Comparison of ENCODE assay signal across 19 cellular contexts in the genomic region with DNA sequence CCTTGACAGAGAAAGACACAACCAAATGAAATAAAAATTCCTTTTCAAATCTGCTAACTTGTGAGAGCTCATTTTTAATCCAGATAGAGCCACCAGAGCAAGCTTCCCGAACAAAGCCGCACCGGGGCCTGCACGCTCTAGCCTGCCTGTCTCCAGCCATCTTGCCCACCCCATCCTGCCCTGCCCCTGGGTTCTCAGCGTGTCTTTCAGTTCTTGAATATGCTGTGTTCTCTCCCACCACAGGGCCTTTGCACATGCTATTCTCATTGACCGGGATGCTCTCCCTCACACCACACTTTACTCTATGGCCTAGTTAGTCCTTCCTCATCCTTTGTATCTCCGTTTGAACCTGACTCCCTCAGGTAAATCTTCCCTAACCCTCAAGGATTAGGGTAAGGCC. TPM values are rescaled to one million over a fixed set of nuclear protein-coding genes. Genes with fewer than 3 reads are reported as not detected.
DNase-seq lines count a peak whose midpoint lies in the region; ATAC-seq, FAIRE-seq and TF ChIP-seq lines count a peak whose summit lies in the region.
"Had no signal": no experiment of that assay in that cellular context is flagged by ENCODE, and none has a peak within 500 bp of the region (broad histone marks: within the 10 kb centered on the region; RNA-seq: fewer than 3 reads in every experiment).

No MANE protein-coding gene starts in this region.

- H2AFZ ChIP-seq in H1 (ENCODE audit: low read length): no peak overlapping the region

- no peak overlapping the region for H3K27ac Mint-ChIP-seq in WTC11
- H3K27ac Mint-ChIP-seq in mesothelial cell of epicardium: peak overlapping the region; percentile 88
- H3K27ac Mint-ChIP-seq: CD8-positive, alpha-beta T cell; IgD-negative memory B cell had no signal

- H3K4me2 ChIP-seq in H1 (ENCODE audit: insufficient read depth in 1 of 2, low read depth in 2 of 2, low read length in 2 of 2): no peak overlapping the region

- CTCF ChIA-PET in WTC11 (lab: Charles Lee): interaction anchor here (2.1 to 22.8 kb wide), 2 partner anchors 15 to 105 kb away, joined by 12 to 456 read pairs; a partner anchor contains a TSS
- CTCF ChIA-PET in H1 (lab: Charles Lee; ENCODE audit: partially characterized antibody): interaction anchor here (0.6 to 59.2 kb wide), 4 partner anchors 4 to 102 kb away, joined by 3 to 2200 read pairs (median 1178); a partner anchor contains a TSS

- intact Hi-C loops in thyroid gland (cut with DNase I): no loop called here

- H3K27ac ChIP-seq in H1 (ENCODE audit: low read depth, low read length) (no peak overlapping the region), thyroid gland (peak overlapping the region in 1 of 3 donors; percentile 97)

- H3K36me3 Mint-ChIP-seq in WTC11 (peaks cover 24% of the 10 kb centered on the region), mesothelial cell of epicardium (peaks cover 20% of the 10 kb centered on the region)

- ATAC-seq in WTC11: no peak
- no peak for ATAC-seq in HG02970 (IDR thresholded peaks at IDR 0.05; ENCODE audit: low FRiP score, unreplicated experiment)
- ATAC-seq: CD8-positive, alpha-beta T cell had no signal

- DNase-seq in WTC11 (ENCODE audit: low spot score) (no peak), H1 (ENCODE audit: low read depth in 1 of 2, low spot score in 2 of 2) (no peak), mesothelial cell of epicardium (ENCODE audit: low spot score in 2 of 2, unreplicated experiment in 2 of 2) (no peak), COLO668 (lab: John Stamatoyannopoulos, UW; ENCODE audit: unreplicated experiment) (no peak), thyroid gland (no peak), T1000 (lab: John Stamatoyannopoulos, UW) (no peak)
- DNase-seq: CD8-positive, alpha-beta T cell; DMS 273 treated with DMSO at 0.1 percent for 48 hours; MV-4-11; NCI-H1436 treated with DMSO at 0.1 percent for 48 hours; NCI-H2081 treated with DMSO at 0.1 percent for 48 hours; NCI-H2227 treated with DMSO at 0.1 percent for 48 hours; NCI-H526; OCI-M1 had no signal

- no peak for FAIRE-seq in H1 (lab: Jason Lieb, UNC)

- TF ChIP-seq POLR2A in H1 (IDR thresholded peaks at IDR 0.05; ENCODE audit: control extremely low read depth in 1 of 2, low read depth in 2 of 2, low read length in 2 of 2) (no peak), thyroid gland (IDR thresholded peaks at IDR 0.05) (no peak)

- H3K27me3 ChIP-seq in H1 (replicated peaks in 1 of 4; ENCODE audit: control insufficient read depth in 3 of 4, extremely low read depth in 1 of 4, insufficient read depth in 3 of 4, low read length in 3 of 4) (no peaks in the 10 kb centered on the region), thyroid gland (no peaks in the 10 kb centered on the region)

- H3K27me3 Mint-ChIP-seq in WTC11 (ENCODE audit: low read depth) (no peaks in the 10 kb centered on the region), mesothelial cell of epicardium (ENCODE audit: low read depth) (no peaks in the 10 kb centered on the region)
- H3K27me3 Mint-ChIP-seq: IgD-negative memory B cell had no signal

- no peak overlapping the region for H2BK5ac ChIP-seq in H1 (ENCODE audit: low read depth, low read length)

- H2AK5ac ChIP-seq in H1 (ENCODE audit: low read depth, low read length): no peak overlapping the region

- peaks cover 0 to 2% of the 10 kb centered on the region in 2 experiments for H4K20me1 ChIP-seq in H1 (replicated peaks in 1 of 2; ENCODE audit: control insufficient read depth in 1 of 2, insufficient read depth in 2 of 2, low read length in 2 of 2)

- no peaks in the 10 kb centered on the region; a peak in 1 of 4 replicates for H3K79me2 ChIP-seq in H1 (ENCODE audit: control insufficient read depth in 1 of 2, insufficient read depth in 2 of 2, low read length in 2 of 2)

- 98% methylated on average over 7 of the region's 7 CpGs; no CpG with 5 or more reads in 1 of the 2 experiments for WGBS in H1 (ENCODE audit: extremely low coverage in 1 of 2, insufficient coverage in 1 of 2, insufficient read length in 1 of 2, insufficient replicate concordance in 2 of 2, low coverage in 1 of 2, low lambda C conversion rate in 2 of 2, missing lambda C conversion rate in 1 of 2), 2 experiments
- 95 to 98% methylated on average over 7 of the region's 7 CpGs for WGBS in thyroid gland, 2 donors

- peaks cover 10% of the 10 kb centered on the region for H3K4me1 Mint-ChIP-seq in WTC11
- peaks cover 23% of the 10 kb centered on the region for H3K4me1 Mint-ChIP-seq in mesothelial cell of epicardium

- TF ChIP-seq CTCF in WTC11 (IDR thresholded peaks at IDR 0.05) (no peak), H1 (IDR thresholded peaks at IDR 0.05; ENCODE audit: control extremely low read depth in 1 of 3, insufficient read depth in 1 of 3, low read depth in 1 of 3, low read length in 3 of 3) (no peak), mesothelial cell of epicardium (IDR thresholded peaks at IDR 0.05; ENCODE audit: unreplicated experiment) (no peak), thyroid gland (IDR thresholded peaks at IDR 0.05) (no peak)

- H3K4me1 ChIP-seq in H1 (replicated peaks in 1 of 4; ENCODE audit: control insufficient read depth in 3 of 4, insufficient read depth in 4 of 4, low read length in 3 of 4): peaks cover under 1 to 9% (median 8%) of the 10 kb centered on the region in 4 experiments; a peak in 6 of 7 replicates
- H3K4me1 ChIP-seq in thyroid gland: peaks cover 24 to 33% of the 10 kb centered on the region in 2 donors

- no peak overlapping the region for H3K23ac ChIP-seq in H1 (ENCODE audit: insufficient read length)

- H3K18ac ChIP-seq in H1 (ENCODE audit: extremely low read depth, low read length): no peak overlapping the region

- no peak overlapping the region for H3K14ac ChIP-seq in H1 (ENCODE audit: insufficient read length)

- no peak overlapping the region for H2BK20ac ChIP-seq in H1 (ENCODE audit: low read length)

- no peaks in the 10 kb centered on the region for H3K9me3 Mint-ChIP-seq in WTC11
- H3K9me3 Mint-ChIP-seq in mesothelial cell of epicardium: no peaks in the 10 kb centered on the region
- H3K9me3 Mint-ChIP-seq: CD8-positive, alpha-beta T cell; IgD-negative memory B cell had no signal

- H3K9ac ChIP-seq in H1 (replicated peaks in 1 of 4; ENCODE audit: extremely low read depth in 1 of 4, low read depth in 3 of 4, low read length in 3 of 4): no peak overlapping the region

- H3K79me1 ChIP-seq in H1 (ENCODE audit: low read depth, low read length): no peaks in the 10 kb centered on the region; the same call in 1 of the 2 replicates

- H4K91ac ChIP-seq in H1 (replicated peaks; ENCODE audit: insufficient read length, low read length): no peak overlapping the region

- H3K9me3 ChIP-seq in H1 (ENCODE audit: insufficient read depth in 2 of 2, low read depth in 1 of 2, low read length in 1 of 2) (no peaks in the 10 kb centered on the region), thyroid gland (no peaks in the 10 kb centered on the region)
- H3K9me3 ChIP-seq: HAP-1 had no signal

- TF ChIP-seq EP300 in H1 (IDR thresholded peaks at IDR 0.05; ENCODE audit: borderline replicate concordance in 1 of 2, low read depth in 2 of 2, low read length in 2 of 2): no peak

- no peak overlapping the region for H4K8ac ChIP-seq in H1 (ENCODE audit: extremely low read depth, insufficient read depth, low read length)

- no peak overlapping the region for H3K56ac ChIP-seq in H1 (replicated peaks; ENCODE audit: insufficient read length, low read depth, low read length)

- H2BK15ac ChIP-seq in H1 (ENCODE audit: low read length): no peak overlapping the region

- TF ChIP-seq RAD21 in H1 (IDR thresholded peaks at IDR 0.05 in 1 of 2, conservative IDR thresholded peaks at IDR 0.05 in 1 of 2; ENCODE audit: low read depth in 2 of 2, low read length in 2 of 2): no peak

- POLR2A ChIA-PET in WTC11 (lab: Charles Lee): no interaction called here
- POLR2A ChIA-PET in H1 (lab: Charles Lee; ENCODE audit: partially characterized antibody): no interaction called here

- no peak overlapping the region for H4K5ac ChIP-seq in H1 (ENCODE audit: insufficient read length, low read depth, low read length)

- no peak overlapping the region for H3K4me3 Mint-ChIP-seq in WTC11
- no peak overlapping the region for H3K4me3 Mint-ChIP-seq in mesothelial cell of epicardium
- H3K4me3 Mint-ChIP-seq: CD8-positive, alpha-beta T cell; IgD-negative memory B cell had no signal

- peaks cover 6 to 25% (median 11%) of the 10 kb centered on the region in 4 experiments; a peak in 7 of 8 replicates for H3K36me3 ChIP-seq in H1 (ENCODE audit: control insufficient read depth in 2 of 4, insufficient read depth in 4 of 4, low read length in 3 of 4)
- peaks cover 15 to 17% of the 10 kb centered on the region in 2 donors for H3K36me3 ChIP-seq in thyroid gland

- H3K4me3 ChIP-seq in H1 (ENCODE audit: extremely low read depth in 1 of 4, insufficient read depth in 2 of 4, low read depth in 3 of 4, low read length in 4 of 4) (no peak overlapping the region), thyroid gland (replicated peaks in 1 of 3) (no peak overlapping the region)
- H3K4me3 ChIP-seq: HAP-1 had no signal

- no peaks in the 10 kb centered on the region for H3K23me2 ChIP-seq in H1 (ENCODE audit: low read depth, low read length)

- H3K4ac ChIP-seq in H1 (replicated peaks; ENCODE audit: insufficient read length, low read depth, low read length): no peak overlapping the region

- no peak overlapping the region for H2BK120ac ChIP-seq in H1 (replicated peaks; ENCODE audit: low read depth, low read length)

- H2BK12ac ChIP-seq in H1 (ENCODE audit: low read depth, low read length): no peak overlapping the region

RNA-seq across cellular contexts. Expression of a gene that starts 14.7 kb away (rescaled TPM):
- 0.05 TPM in 1 of 3 replicates, not detected in the others for total RNA-seq in WTC11 (2021)
- not detected in 2 replicates for total RNA-seq in H1 (2021; fragmentation: NEBNext Ultra II Directional; extraction: Animal tissue kit (Norgen Biotek cat#: 25700))
- not detected in 2 replicates for polyA plus RNA-seq in H1 (2011; rRNA removed)
- not detected for polyA plus RNA-seq in H1 (2011; cell fraction: cytosol; rRNA removed)
- polyA plus RNA-seq in H1 (2011; cell fraction: nucleus; rRNA removed): 0.14 TPM
- polyA plus RNA-seq in H1 (2012, experiment 1 of 2): 0.07 to 0.79 TPM (median 0.30 TPM) in 4 replicates
- polyA plus RNA-seq in H1 (2012, experiment 2 of 2): 0.08 TPM
- not detected for polyA plus RNA-seq in H1 (2013, experiment 1 of 2)
- polyA plus RNA-seq in H1 (2013, experiment 2 of 2): not detected
- polyA minus RNA-seq in H1 (2011; rRNA and poly(A)+ RNA removed): not detected in 2 replicates
- not detected for polyA minus RNA-seq in H1 (2011; cell fraction: cytosol; rRNA and poly(A)+ RNA removed)
- polyA minus RNA-seq in H1 (2011; cell fraction: nucleus; rRNA and poly(A)+ RNA removed): not detected
- total RNA-seq in mesothelial cell of epicardium: 0.95 to 1.7 TPM (median 1.5 TPM) in 3 replicates
- total RNA-seq in thyroid gland: 10 to 100 TPM in 2 of 4 donors, 1 to 10 TPM in 2; 2.3 to 13.6 (median 7.9) TPM
- polyA plus RNA-seq: AG04450, BJ had no signal

RNA-seq across cellular contexts. Expression of a gene that starts 19.0 kb away (rescaled TPM):
- total RNA-seq in WTC11 (2021) (48.9 to 53.1 TPM (median 51.0 TPM) in 3 replicates), mesothelial cell of epicardium (56.9 to 63.3 TPM (median 62.6 TPM) in 3 replicates), thyroid gland (10 to 100 TPM; 41.9 to 91.8 (median 70.1) TPM)
- 40.7 and 41.1 TPM in 2 replicates for total RNA-seq in H1 (2021; fragmentation: NEBNext Ultra II Directional; extraction: Animal tissue kit (Norgen Biotek cat#: 25700))
- 15.1 and 34.9 TPM in 2 replicates for polyA plus RNA-seq in H1 (2011; rRNA removed)
- polyA plus RNA-seq in H1 (2011; cell fraction: cytosol; rRNA removed): 32.7 TPM
- 166 TPM for polyA plus RNA-seq in H1 (2011; cell fraction: nucleus; rRNA removed)
- 29.1 to 42.9 TPM (median 40.6 TPM) in 4 replicates for polyA plus RNA-seq in H1 (2012, experiment 1 of 2)
- polyA plus RNA-seq in H1 (2012, experiment 2 of 2): 39.8 TPM
- polyA plus RNA-seq in H1 (2013, experiment 1 of 2): 27.4 TPM
- 25.6 TPM for polyA plus RNA-seq in H1 (2013, experiment 2 of 2)
- 34.6 and 39.9 TPM in 2 replicates for polyA minus RNA-seq in H1 (2011; rRNA and poly(A)+ RNA removed)
- 35.7 TPM for polyA minus RNA-seq in H1 (2011; cell fraction: cytosol; rRNA and poly(A)+ RNA removed)
- 79.5 TPM for polyA minus RNA-seq in H1 (2011; cell fraction: nucleus; rRNA and poly(A)+ RNA removed)

RNA-seq across cellular contexts. Expression of a gene that starts 19.2 kb away (rescaled TPM):
- total RNA-seq in WTC11 (2021) (67.5 to 86.8 TPM (median 72.0 TPM) in 3 replicates), mesothelial cell of epicardium (96.0 to 109 TPM (median 106 TPM) in 3 replicates), thyroid gland (10 to 100 TPM; 52.5 to 83.6 (median 72.7) TPM)
- total RNA-seq in H1 (2021; fragmentation: NEBNext Ultra II Directional; extraction: Animal tissue kit (Norgen Biotek cat#: 25700)): 79.9 and 81.5 TPM in 2 replicates
- 63.3 and 82.1 TPM in 2 replicates for polyA plus RNA-seq in H1 (2011; rRNA removed)
- 88.6 TPM for polyA plus RNA-seq in H1 (2011; cell fraction: cytosol; rRNA removed)
- polyA plus RNA-seq in H1 (2011; cell fraction: nucleus; rRNA removed): 167 TPM
- 60.3 to 81.1 TPM (median 73.3 TPM) in 4 replicates for polyA plus RNA-seq in H1 (2012, experiment 1 of 2)
- polyA plus RNA-seq in H1 (2012, experiment 2 of 2): 72.8 TPM
- 55.3 TPM for polyA plus RNA-seq in H1 (2013, experiment 1 of 2)
- polyA plus RNA-seq in H1 (2013, experiment 2 of 2): 51.7 TPM
- 44.8 and 47.0 TPM in 2 replicates for polyA minus RNA-seq in H1 (2011; rRNA and poly(A)+ RNA removed)
- polyA minus RNA-seq in H1 (2011; cell fraction: cytosol; rRNA and poly(A)+ RNA removed): 35.2 TPM
- polyA minus RNA-seq in H1 (2011; cell fraction: nucleus; rRNA and poly(A)+ RNA removed): 50.9 TPM
